ENCODE assay signal across 14 cellular contexts in genomic region chr15:53115563-53115962, GRCh38.
A peak's percentile ranks its signal among the peaks of the same experiment; 100 is the strongest.
DNase-seq lines count a peak whose midpoint lies in the region; ATAC-seq lines count a peak whose summit lies in the region.
"Had no signal": no experiment of that assay in that cellular context is flagged by ENCODE, and none has a peak within 500 bp of the region (broad histone marks: within the 10 kb centered on the region; RNA-seq: fewer than 3 reads in every experiment).

No MANE protein-coding gene starts in this region.

- H3K9me3 Mint-ChIP-seq in activated naive CD4-positive, alpha-beta T cell treated with anti-CD3 and anti-CD28 coated beads, Interleukin-2, amount 50 U/mL, for 72 hours = peaks cover 4 to 6% of the 10 kb centered on the region in 2 donors
- peaks cover 8% of the 10 kb centered on the region for H3K9me3 Mint-ChIP-seq in stimulated activated memory B cell treated with anti-CD40 and anti-IgM and Interleukin-4, amounts not matched to agents 10 μg/mL and 1 μg/mL and 100 μg/mL, for 72 hours

- H3K27me3 ChIP-seq in duodenal mucosa (ENCODE audit: control insufficient read depth in 1 of 2, insufficient read depth in 2 of 2, low read length in 2 of 2) (no peaks in the 10 kb centered on the region), rectal smooth muscle tissue (ENCODE audit: control insufficient read depth, insufficient read depth, low read length) (no peaks in the 10 kb centered on the region)
- H3K27me3 ChIP-seq: BE2C had no signal

- ATAC-seq in activated naive CD4-positive, alpha-beta T cell treated with anti-CD3 and anti-CD28 coated beads, Interleukin-2, amount 50 U/mL, for 72 hours = no peak
- ATAC-seq in stimulated activated memory B cell treated with anti-CD40 and anti-IgM and Interleukin-4, amounts not matched to agents 10 μg/mL and 1 μg/mL and 100 μg/mL, for 72 hours = no peak
- ATAC-seq: A549 had no signal

- H3K36me3 Mint-ChIP-seq in activated naive CD4-positive, alpha-beta T cell treated with anti-CD3 and anti-CD28 coated beads, Interleukin-2, amount 50 U/mL, for 72 hours = peaks cover 0 to 4% of the 10 kb centered on the region in 2 donors
- no peaks in the 10 kb centered on the region for H3K36me3 Mint-ChIP-seq in stimulated activated memory B cell treated with anti-CD40 and anti-IgM and Interleukin-4, amounts not matched to agents 10 μg/mL and 1 μg/mL and 100 μg/mL, for 72 hours
- H3K36me3 Mint-ChIP-seq: CD4-positive, alpha-beta memory T cell had no signal

- H3K4me3 ChIP-seq in duodenal mucosa (ENCODE audit: low read depth in 1 of 2, low read length in 2 of 2) (peak overlapping the region; percentile 41 to 59), rectal smooth muscle tissue (ENCODE audit: low read length) (peak overlapping the region; percentile 44)
- H3K4me3 ChIP-seq: A549, HAP-1 had no signal

- no peaks in the 10 kb centered on the region for H3K9me3 ChIP-seq in duodenal mucosa (ENCODE audit: control insufficient read depth in 1 of 2, low read length in 2 of 2)
- H3K9me3 ChIP-seq: A549, BE2C, HAP-1 had no signal

- peaks cover 12 to 17% of the 10 kb centered on the region in 2 donors for H3K4me1 ChIP-seq in duodenal mucosa (ENCODE audit: control insufficient read depth in 1 of 2, insufficient read depth in 2 of 2, low read length in 2 of 2)
- no peaks in the 10 kb centered on the region for H3K4me1 ChIP-seq in rectal smooth muscle tissue (ENCODE audit: control insufficient read depth, insufficient read depth, low read length)
- H3K4me1 ChIP-seq: A549, BE2C, HAP-1 had no signal

- H3K36me3 ChIP-seq in duodenal mucosa (ENCODE audit: control insufficient read depth in 1 of 2, insufficient read depth in 2 of 2, low read length in 2 of 2) (no peaks in the 10 kb centered on the region), rectal smooth muscle tissue (ENCODE audit: control insufficient read depth, insufficient read depth, low read length) (no peaks in the 10 kb centered on the region)
- H3K36me3 ChIP-seq: BE2C, HAP-1 had no signal

- H3K27me3 Mint-ChIP-seq in stimulated activated memory B cell treated with anti-CD40 and anti-IgM and Interleukin-4, amounts not matched to agents 10 μg/mL and 1 μg/mL and 100 μg/mL, for 72 hours = no peaks in the 10 kb centered on the region
- H3K27me3 Mint-ChIP-seq: CD4-positive, alpha-beta memory T cell had no signal

- H3K9ac ChIP-seq in duodenal mucosa (ENCODE audit: low read depth in 1 of 2, low read length in 2 of 2) (no peak overlapping the region), rectal smooth muscle tissue (ENCODE audit: low read length) (no peak overlapping the region)

- H3K27ac Mint-ChIP-seq in activated naive CD4-positive, alpha-beta T cell treated with anti-CD3 and anti-CD28 coated beads, Interleukin-2, amount 50 U/mL, for 72 hours = no peak overlapping the region
- H3K27ac Mint-ChIP-seq in stimulated activated memory B cell treated with anti-CD40 and anti-IgM and Interleukin-4, amounts not matched to agents 10 μg/mL and 1 μg/mL and 100 μg/mL, for 72 hours = no peak overlapping the region
- H3K27ac Mint-ChIP-seq: CD4-positive, alpha-beta memory T cell had no signal

- H3K4me1 Mint-ChIP-seq in stimulated activated memory B cell treated with anti-CD40 and anti-IgM and Interleukin-4, amounts not matched to agents 10 μg/mL and 1 μg/mL and 100 μg/mL, for 72 hours = no peaks in the 10 kb centered on the region
- H3K4me1 Mint-ChIP-seq: CD4-positive, alpha-beta memory T cell had no signal

- H3K27ac ChIP-seq in duodenal mucosa (ENCODE audit: low read depth, low read length) = peak overlapping the region; percentile 65
- H3K27ac ChIP-seq in rectal smooth muscle tissue (ENCODE audit: low read depth, low read length) = no peak overlapping the region
- H3K27ac ChIP-seq: A549, C4-2B had no signal

- peak; percentile 8 for DNase-seq in NCI-H69 (lab: John Stamatoyannopoulos, UW)
- DNase-seq in NCI-H187 (lab: John Stamatoyannopoulos, UW) = no peak
- DNase-seq in activated naive CD4-positive, alpha-beta T cell treated with anti-CD3 and anti-CD28 coated beads, Interleukin-2, amount 50 U/mL, for 72 hours (ENCODE audit: low spot score in 2 of 2) = no peak
- DNase-seq: BE2C; CD4-positive, alpha-beta memory T cell; COR-L47; DMS153; GF-D8 had no signal

- H3K4me3 Mint-ChIP-seq in stimulated activated memory B cell treated with anti-CD40 and anti-IgM and Interleukin-4, amounts not matched to agents 10 μg/mL and 1 μg/mL and 100 μg/mL, for 72 hours = no peak overlapping the region
- H3K4me3 Mint-ChIP-seq: CD4-positive, alpha-beta memory T cell had no signal
